1 cellular context compared by ENCODE assay signal in genomic region chr2:224084266-224084892, GRCh38.
TF ChIP-seq lines count a peak whose summit lies in the region.

No MANE protein-coding gene starts in this region.

TF ChIP-seq in WTC11, 78 proteins besides CTCF, POLR2A, EP300 and RAD21 (continued from another document):
- TF ChIP-seq ZNF281 (CRISPR knock-in tag; IDR thresholded peaks at IDR 0.05): no peak
